16 cellular contexts compared by ENCODE assay signal in the genomic region with DNA sequence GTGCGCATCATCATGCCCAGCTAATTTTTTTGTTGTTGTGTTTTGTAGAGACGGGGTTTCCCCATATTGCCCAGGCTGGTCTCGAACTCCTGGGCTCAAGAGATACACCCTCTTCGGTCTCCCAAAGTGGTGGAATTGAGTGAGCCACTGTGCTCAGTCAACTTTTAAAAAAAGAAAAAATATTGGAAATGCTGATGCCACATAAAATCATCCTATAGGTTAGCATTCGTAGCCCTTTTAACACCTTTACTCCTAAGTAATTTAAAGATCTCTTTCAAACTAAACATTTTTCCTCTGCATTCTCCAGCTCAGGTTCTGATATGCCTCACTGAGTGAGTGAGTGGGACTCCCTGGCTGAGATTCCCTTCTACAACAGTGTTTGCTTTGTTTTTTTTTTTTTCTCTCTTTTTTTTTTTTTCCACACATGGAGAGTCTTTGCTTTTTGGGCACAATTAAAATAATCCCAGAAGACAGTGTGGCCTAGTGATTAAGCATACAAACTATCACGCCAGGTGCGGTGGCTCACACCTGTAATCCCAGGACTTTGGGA.
DNase-seq lines count a peak whose midpoint lies in the region; ATAC-seq, FAIRE-seq and TF ChIP-seq lines count a peak whose summit lies in the region.
"Had no signal": no experiment of that assay in that cellular context is flagged by ENCODE, and none has a peak within 500 bp of the region (broad histone marks: within the 10 kb centered on the region; RNA-seq: fewer than 3 reads in every experiment).

No MANE protein-coding gene starts in this region.

- H3K27me3 ChIP-seq in K562 (ENCODE audit: control insufficient read depth in 2 of 2, insufficient read depth in 2 of 2, low read length in 2 of 2) (no peaks in the 10 kb centered on the region), thyroid gland (no peaks in the 10 kb centered on the region)
- H3K27me3 ChIP-seq: BLaER1 treated with 17β-estradiol and CSF1 and Interleukin-3, amounts not matched to agents 10 nM and 100 nM had no signal

- no peak overlapping the region for H3K4me2 ChIP-seq in K562 (ENCODE audit: insufficient read depth, low read length)
- H3K4me2 ChIP-seq: BLaER1 treated with 17β-estradiol and CSF1 and Interleukin-3, amounts not matched to agents 10 nM and 100 nM had no signal

- no peaks in the 10 kb centered on the region for H3K9me1 ChIP-seq in K562 (ENCODE audit: control insufficient read depth, insufficient read depth, low read length)

- TF ChIP-seq CTCF in K562 (IDR thresholded peaks at IDR 0.05 in 2 of 3, conservative IDR thresholded peaks at IDR 0.05 in 1 of 3; ENCODE audit: insufficient read depth in 2 of 3, low read depth in 1 of 3, low read length in 3 of 3) (no peak), thyroid gland (IDR thresholded peaks at IDR 0.05) (no peak)

- in situ Hi-C loops in K562 (cut with MboI) = no loop called here

- no peak for ATAC-seq in K562
- no peak for ATAC-seq in HG02840 (IDR thresholded peaks at IDR 0.05; ENCODE audit: low FRiP score, unreplicated experiment)
- ATAC-seq: CD8-positive, alpha-beta T cell; HCT116 had no signal

- FAIRE-seq in K562 (lab: Jason Lieb, UNC) = no peak

- TF ChIP-seq RAD21 in K562 (CRISPR knock-in tag; conservative IDR thresholded peaks at IDR 0.05 in 1 of 2, IDR thresholded peaks at IDR 0.05 in 1 of 2) = no peak

- no peak overlapping the region for H3K27ac ChIP-seq in K562 (ENCODE audit: extremely low read depth, low read depth, low read length)
- peak overlapping the region; percentile 29 to 72 (median 63) for H3K27ac ChIP-seq in thyroid gland
- H3K27ac ChIP-seq: BLaER1 treated with 17β-estradiol and CSF1 and Interleukin-3, amounts not matched to agents 10 nM and 100 nM had no signal

- no peak overlapping the region for H3K9ac ChIP-seq in K562 (ENCODE audit: insufficient read depth in 1 of 2, low read depth in 2 of 2, low read length in 2 of 2)
- H3K9ac ChIP-seq: BLaER1 treated with 17β-estradiol and CSF1 and Interleukin-3, amounts not matched to agents 10 nM and 100 nM had no signal

- peak; percentile 10 for DNase-seq in NCI-H2171 (lab: John Stamatoyannopoulos, UW)
- DNase-seq in NCI-H2171 treated with DMSO at 0.1 percent for 48 hours (lab: John Stamatoyannopoulos, UW) = no peak
- peak; percentile 35 for DNase-seq in DMS79 (lab: John Stamatoyannopoulos, UW)
- no peak for DNase-seq in K562 (ENCODE audit: extremely low read depth in 1 of 4, low spot score in 3 of 4)
- peak; percentile 71 for DNase-seq in thyroid gland
- DNase-seq in NCI-H1092 treated with DMSO at 0.1 percent for 48 hours (lab: John Stamatoyannopoulos, UW) = no peak
- DNase-seq: 8988T; Calu3; CD8-positive, alpha-beta T cell; GF-D8; GOT3; H7; HFFc6 had no signal

- no peak overlapping the region for H3K4me3 ChIP-seq in K562
- no peak overlapping the region for H3K4me3 ChIP-seq in thyroid gland (replicated peaks in 1 of 3)
- H3K4me3 ChIP-seq: BLaER1 treated with 17β-estradiol and CSF1 and Interleukin-3, amounts not matched to agents 10 nM and 100 nM had no signal

- no peak for TF ChIP-seq POLR2A in K562 (conservative IDR thresholded peaks at IDR 0.05)
- no peak for TF ChIP-seq POLR2A in thyroid gland (IDR thresholded peaks at IDR 0.05)

- H2AFZ ChIP-seq in K562 (ENCODE audit: low read depth, low read length) = no peak overlapping the region

- no peaks in the 10 kb centered on the region for H3K36me3 ChIP-seq in K562 (ENCODE audit: control insufficient read depth, insufficient read depth, low read length)
- no peaks in the 10 kb centered on the region for H3K36me3 ChIP-seq in thyroid gland

- no TSS peak for BruUV-seq in K562 (replicated peaks; lab: Mats Ljungman, UMichigan)

- H3K79me2 ChIP-seq in K562 (ENCODE audit: control insufficient read depth, insufficient read depth, low read length) = no peaks in the 10 kb centered on the region

- H3K9me3 ChIP-seq in K562 (replicated peaks; ENCODE audit: control insufficient read depth, insufficient read depth, low read depth, low read length) (no peaks in the 10 kb centered on the region), thyroid gland (no peaks in the 10 kb centered on the region)

- 88% methylated on average over 7 of the region's 7 CpGs for WGBS in K562 (ENCODE audit: insufficient coverage, low coverage, missing lambda C conversion rate)
- WGBS in thyroid gland, 2 donors = 35 to 53% methylated on average over 7 of the region's 7 CpGs

- CTCF ChIA-PET in K562 (lab: Yijun Ruan, JAX; ENCODE audit: low intra/inter-chr PET ratio) = no interaction called here

- POLR2A ChIA-PET in K562 (lab: Yijun Ruan, JAX) = interaction anchor here (0.6 to 1.6 kb wide), 3 partner anchors 10 to 65 kb away, joined by 3 to 5 read pairs (median 3); no protein-coding TSS in a partner anchor

- H3K4me1 ChIP-seq in K562 (replicated peaks in 1 of 2; ENCODE audit: control insufficient read depth in 2 of 2, insufficient read depth in 2 of 2, low read length in 2 of 2) (peaks cover 0 to 9% of the 10 kb centered on the region in 2 experiments; a peak in 2 of 5 replicates), thyroid gland (peaks cover 24 to 31% of the 10 kb centered on the region in 2 donors)

- intact Hi-C loops in K562 (cut with micrococcal nuclease) = no loop called here
- intact Hi-C loops in thyroid gland (cut with DNase I) = no loop called here

- H4K20me1 ChIP-seq in K562 (replicated peaks; ENCODE audit: control insufficient read depth, insufficient read depth, low read length) = no peaks in the 10 kb centered on the region
- H4K20me1 ChIP-seq: BLaER1 treated with 17β-estradiol and CSF1 and Interleukin-3, amounts not matched to agents 10 nM and 100 nM had no signal

- no peak for TF ChIP-seq EP300 in K562 (IDR thresholded peaks at IDR 0.05; ENCODE audit: low read length)

TF ChIP-seq in K562, 482 proteins besides CTCF, POLR2A, EP300 and RAD21:
- no peak for TF ChIP-seq ZSCAN32 (CRISPR knock-in tag; IDR thresholded peaks at IDR 0.05)
- 0 out of 2 replicates have a peak, but pooled peaks have one; percentile 8 for TF ChIP-seq MAFF (IDR thresholded peaks at IDR 0.05; ENCODE audit: low read length)
- TF ChIP-seq NFE2L1 (tag; IDR thresholded peaks at IDR 0.05; ENCODE audit: borderline replicate concordance, low read depth) = no peak
- TF ChIP-seq C11orf30 (IDR thresholded peaks at IDR 0.05; ENCODE audit: low read depth) = 0 out of 2 replicates have a peak, but pooled peaks have one; percentile 27
- peak; percentile 62 for TF ChIP-seq ZNF316 (IDR thresholded peaks at IDR 0.05)

Comparison
In these comparisons a context has a peak if more than half of its experiments do, and no peak if none do; other contexts are left out.
1. DNase-seq: peak in NCI-H2171 (single experiment), DMS79 (single experiment) and thyroid gland (2 of 2); none in NCI-H2171 treated with DMSO at 0.1 percent for 48 hours (single experiment), K562 (0 of 4) and NCI-H1092 treated with DMSO at 0.1 percent for 48 hours (single experiment).